10 cellular contexts compared by ENCODE assay signal in genomic region chr22:22593964-22594656, GRCh38. TPM values are rescaled to one million over a fixed set of nuclear protein-coding genes. Genes with fewer than 3 reads are reported as not detected.
A peak's percentile ranks its signal among the peaks of the same experiment; 100 is the strongest.
DNase-seq lines count a peak whose midpoint lies in the region; ATAC-seq and TF ChIP-seq lines count a peak whose summit lies in the region.
"Had no signal": no experiment of that assay in that cellular context is flagged by ENCODE, and none has a peak within 500 bp of the region (broad histone marks: within the 10 kb centered on the region; RNA-seq: fewer than 3 reads in every experiment).

No MANE protein-coding gene starts in this region.

- peaks cover 19% of the 10 kb centered on the region for H3K27me3 Mint-ChIP-seq in central memory CD8-positive, alpha-beta T cell

- H3K4me1 ChIP-seq in lower lobe of right lung = no peaks in the 10 kb centered on the region

- H3K9me3 Mint-ChIP-seq in central memory CD8-positive, alpha-beta T cell = no peaks in the 10 kb centered on the region
- H3K9me3 Mint-ChIP-seq: dendritic cell treated with granulocyte-macrophage colony-stimulating factor and Interleukin-4, amounts not matched to agents 40 ng/mL and 50 ng/mL, for 4 days had no signal

- TF ChIP-seq CTCF in LNCaP clone FGC (IDR thresholded peaks at IDR 0.05; ENCODE audit: control insufficient read depth, extremely low read depth, insufficient read depth) (peak; percentile 84), lower lobe of right lung (IDR thresholded peaks at IDR 0.05) (peak; percentile 54)

- H3K27ac ChIP-seq in lower lobe of right lung = no peak overlapping the region
- H3K27ac ChIP-seq: BLaER1 treated with 17β-estradiol and CSF1 and Interleukin-3, amounts not matched to agents 10 nM and 100 nM had no signal

- intact Hi-C loops in lower lobe of right lung (cut with DNase I) = no loop called here

- no peaks in the 10 kb centered on the region for H3K36me3 Mint-ChIP-seq in central memory CD8-positive, alpha-beta T cell (ENCODE audit: insufficient read depth)

- H3K27me3 ChIP-seq in lower lobe of right lung (ENCODE audit: low read depth) = peaks cover 4% of the 10 kb centered on the region
- H3K27me3 ChIP-seq: BLaER1 treated with 17β-estradiol and CSF1 and Interleukin-3, amounts not matched to agents 10 nM and 100 nM had no signal

- DNase-seq in NCI-H1436 (lab: John Stamatoyannopoulos, UW) (peak; percentile 32), NCI-H1436 treated with DMSO at 0.1 percent for 48 hours (lab: John Stamatoyannopoulos, UW) (no peak), LNCaP clone FGC (ENCODE audit: low read depth) (peak; percentile 6), UCSD-AML1 (lab: John Stamatoyannopoulos, UW; ENCODE audit: unreplicated experiment) (peak; percentile 45), lower lobe of right lung (peak; percentile 57), amniotic stem cell (lab: John Stamatoyannopoulos, UW) (no peak)
- peak in 1 of 2 donors; percentile 23 for DNase-seq in central memory CD8-positive, alpha-beta T cell (ENCODE audit: low spot score in 2 of 2)
- DNase-seq in stimulated activated CD8-positive, alpha-beta memory T cell treated with anti-CD3 and anti-CD28 coated beads, Interleukin-7, amount 100 ng/mL, for 48 hours (ENCODE audit: extremely low read depth in 1 of 2, low read depth in 1 of 2) = peak; percentile 13 to 29

- no peak overlapping the region for H3K4me3 Mint-ChIP-seq in central memory CD8-positive, alpha-beta T cell
- H3K4me3 Mint-ChIP-seq: dendritic cell treated with granulocyte-macrophage colony-stimulating factor and Interleukin-4, amounts not matched to agents 40 ng/mL and 50 ng/mL, for 4 days had no signal

- H3K4me3 ChIP-seq in LNCaP clone FGC (ENCODE audit: low read depth, low read length) (no peak overlapping the region), lower lobe of right lung (no peak overlapping the region)
- H3K4me3 ChIP-seq: BLaER1 treated with 17β-estradiol and CSF1 and Interleukin-3, amounts not matched to agents 10 nM and 100 nM had no signal

- ATAC-seq in central memory CD8-positive, alpha-beta T cell (replicated peaks; ENCODE audit: extremely low read depth, poor library complexity, severe bottlenecking) = peak; percentile 36
- peak; percentile 52 to 67 for ATAC-seq in lower lobe of right lung

- peaks cover 7% of the 10 kb centered on the region for H3K4me1 Mint-ChIP-seq in central memory CD8-positive, alpha-beta T cell

- H3K9me3 ChIP-seq in lower lobe of right lung = no peaks in the 10 kb centered on the region

- H3K27ac Mint-ChIP-seq in central memory CD8-positive, alpha-beta T cell (ENCODE audit: low read depth) = no peak overlapping the region
- H3K27ac Mint-ChIP-seq: dendritic cell treated with granulocyte-macrophage colony-stimulating factor and Interleukin-4, amounts not matched to agents 40 ng/mL and 50 ng/mL, for 4 days had no signal

- no peaks in the 10 kb centered on the region for H3K36me3 ChIP-seq in lower lobe of right lung
- H3K36me3 ChIP-seq: BLaER1 treated with 17β-estradiol and CSF1 and Interleukin-3, amounts not matched to agents 10 nM and 100 nM had no signal

RNA-seq across cellular contexts. Expression of gene PRAME, which starts 35.0 kb away (rescaled TPM):
- total RNA-seq in lower lobe of right lung = not detected

RNA-seq across cellular contexts. Expression of gene GGTLC2, which starts 50.3 kb away (rescaled TPM):
- 2.7 TPM for total RNA-seq in lower lobe of right lung

Comparison
In these comparisons a context has a peak if more than half of its experiments do, and no peak if none do; other contexts are left out.
1. DNase-seq: peak in NCI-H1436 (single experiment), LNCaP clone FGC (single experiment), UCSD-AML1 (single experiment), lower lobe of right lung (single experiment) and stimulated activated CD8-positive, alpha-beta memory T cell treated with anti-CD3 and anti-CD28 coated beads, Interleukin-7, amount 100 ng/mL, for 48 hours (2 of 2); none in NCI-H1436 treated with DMSO at 0.1 percent for 48 hours (single experiment) and amniotic stem cell (single experiment).